Comparison of ENCODE assay signal across 21 cellular contexts in the genomic region with DNA sequence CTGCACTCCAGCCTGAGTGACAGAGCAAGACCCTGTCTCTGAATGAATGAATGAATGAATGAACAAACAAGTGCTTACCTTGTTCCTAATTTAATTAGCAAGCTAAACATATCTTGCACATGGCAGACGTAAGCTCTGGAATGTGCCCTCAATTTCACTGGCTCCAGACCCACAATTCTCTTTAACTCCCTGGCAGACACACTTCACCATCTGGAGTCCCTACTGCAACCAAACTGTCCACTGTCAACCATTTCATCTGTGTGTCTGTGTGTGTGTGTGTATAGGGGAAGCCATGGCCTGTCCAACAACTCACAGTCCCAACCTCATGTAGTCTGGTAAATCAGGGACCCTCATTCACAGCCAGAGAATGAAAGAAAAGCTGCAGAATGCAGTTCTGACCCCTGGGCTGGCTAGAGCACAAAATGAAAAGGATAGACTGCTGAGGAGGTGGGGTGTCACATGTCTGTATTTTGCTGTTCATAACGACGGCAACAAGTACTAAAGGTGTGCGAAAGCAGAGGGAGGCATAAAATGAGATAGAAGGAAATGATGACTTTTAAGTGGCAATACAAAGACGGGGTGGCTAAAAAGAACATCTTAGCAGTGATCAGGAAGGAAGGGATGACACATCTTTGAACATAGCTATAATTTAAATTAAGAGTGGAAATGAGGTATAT.
DNase-seq lines count a peak whose midpoint lies in the region; ATAC-seq and TF ChIP-seq lines count a peak whose summit lies in the region.
"Had no signal": no experiment of that assay in that cellular context is flagged by ENCODE, and none has a peak within 500 bp of the region (broad histone marks: within the 10 kb centered on the region; RNA-seq: fewer than 3 reads in every experiment).

No MANE protein-coding gene starts in this region.

- peak overlapping the region; percentile 37 for H3K4me3 Mint-ChIP-seq in T-helper 2 cell treated with Interferon-gamma antibody and Interleukin-4, amounts not matched to agents 5 μg/mL and 100 μg/mL, for 36 hours
- no peak overlapping the region for H3K4me3 Mint-ChIP-seq in CD4-positive, alpha-beta T cell
- H3K4me3 Mint-ChIP-seq in activated T-helper 1 cell treated with anti-CD3 and anti-CD28 coated beads, Interleukin-12 subunit alpha, Interleukin-12 subunit beta, Interleukin-2, Interleukin-4 antibody, amounts not matched to agents 30 ng/mL and 10 ng/mL and 1 ng/mL, durations not matched to agents 14 hours and 24 hours and 36 hours: peak overlapping the region; percentile 24
- H3K4me3 Mint-ChIP-seq: central memory CD8-positive, alpha-beta T cell; IgD-negative memory B cell had no signal

- peaks cover 18% of the 10 kb centered on the region for H3K4me1 Mint-ChIP-seq in T-helper 2 cell treated with Interferon-gamma antibody and Interleukin-4, amounts not matched to agents 5 μg/mL and 100 μg/mL, for 36 hours (ENCODE audit: low read depth)
- peaks cover 18% of the 10 kb centered on the region for H3K4me1 Mint-ChIP-seq in CD4-positive, alpha-beta T cell (ENCODE audit: low read depth)
- H3K4me1 Mint-ChIP-seq in activated T-helper 1 cell treated with anti-CD3 and anti-CD28 coated beads, Interleukin-12 subunit alpha, Interleukin-12 subunit beta, Interleukin-2, Interleukin-4 antibody, amounts not matched to agents 30 ng/mL and 10 ng/mL and 1 ng/mL, durations not matched to agents 14 hours and 24 hours and 36 hours (ENCODE audit: low read depth): peaks cover 32% of the 10 kb centered on the region

- peak overlapping the region; percentile 80 for H3K27ac Mint-ChIP-seq in T-helper 2 cell treated with Interferon-gamma antibody and Interleukin-4, amounts not matched to agents 5 μg/mL and 100 μg/mL, for 36 hours
- peak overlapping the region; percentile 2 for H3K27ac Mint-ChIP-seq in CD4-positive, alpha-beta T cell
- H3K27ac Mint-ChIP-seq in activated T-helper 1 cell treated with anti-CD3 and anti-CD28 coated beads, Interleukin-12 subunit alpha, Interleukin-12 subunit beta, Interleukin-2, Interleukin-4 antibody, amounts not matched to agents 30 ng/mL and 10 ng/mL and 1 ng/mL, durations not matched to agents 14 hours and 24 hours and 36 hours: peak overlapping the region; percentile 66
- H3K27ac Mint-ChIP-seq: IgD-negative memory B cell had no signal

- H3K36me3 Mint-ChIP-seq in T-helper 2 cell treated with Interferon-gamma antibody and Interleukin-4, amounts not matched to agents 5 μg/mL and 100 μg/mL, for 36 hours (ENCODE audit: low read depth): peaks cover 4% of the 10 kb centered on the region
- no peaks in the 10 kb centered on the region for H3K36me3 Mint-ChIP-seq in CD4-positive, alpha-beta T cell (ENCODE audit: low read depth)
- H3K36me3 Mint-ChIP-seq in activated T-helper 1 cell treated with anti-CD3 and anti-CD28 coated beads, Interleukin-12 subunit alpha, Interleukin-12 subunit beta, Interleukin-2, Interleukin-4 antibody, amounts not matched to agents 30 ng/mL and 10 ng/mL and 1 ng/mL, durations not matched to agents 14 hours and 24 hours and 36 hours (ENCODE audit: low read depth): peaks cover 14% of the 10 kb centered on the region

- intact Hi-C loops in CD4-positive, alpha-beta T cell (cut with DNase I, micrococcal nuclease): no loop called here
- intact Hi-C loops in activated T-helper 1 cell treated with anti-CD3 and anti-CD28 coated beads, Interleukin-12 subunit alpha, Interleukin-12 subunit beta, Interleukin-2, Interleukin-4 antibody, amounts not matched to agents 30 ng/mL and 10 ng/mL and 1 ng/mL, durations not matched to agents 14 hours and 24 hours and 36 hours (cut with micrococcal nuclease): no loop called here
- intact Hi-C loops in psoas muscle (cut with DNase I): no loop called here

- no peak for TF ChIP-seq CTCF in CD4-positive, alpha-beta T cell (IDR thresholded peaks at IDR 0.05)
- no peak for TF ChIP-seq CTCF in GM10248 (IDR thresholded peaks at IDR 0.05; ENCODE audit: control extremely low read depth, extremely low read depth, low read depth, missing control alignments)
- TF ChIP-seq CTCF in psoas muscle (IDR thresholded peaks at IDR 0.05): no peak

- POLR2A ChIA-PET in CD4-positive, alpha-beta T cell (lab: Charles Lee): interaction anchor here (0.8 kb wide), 1 partner anchor 9 kb away, joined by 3 read pairs; no protein-coding TSS in a partner anchor
- POLR2A ChIA-PET in GM10248 (lab: Yijun Ruan, JAX): no interaction called here

- H3K36me3 ChIP-seq in psoas muscle (ENCODE audit: insufficient read depth in 1 of 2, low read depth in 1 of 2): no peaks in the 10 kb centered on the region
- H3K36me3 ChIP-seq: neutrophil, upper lobe of right lung had no signal

- H3K4me3 ChIP-seq in psoas muscle: no peak overlapping the region
- H3K4me3 ChIP-seq: lung, PC-9, upper lobe of right lung had no signal

- no peaks in the 10 kb centered on the region for H3K9me3 ChIP-seq in CD4-positive, alpha-beta T cell (ENCODE audit: control insufficient read depth, low read length)
- H3K9me3 ChIP-seq in psoas muscle: no peaks in the 10 kb centered on the region
- H3K9me3 ChIP-seq: neutrophil, upper lobe of right lung had no signal

- CTCF ChIA-PET in CD4-positive, alpha-beta T cell (lab: Charles Lee): interaction anchor here (1.2 kb wide), 1 partner anchor 58 kb away, joined by 3 read pairs; no protein-coding TSS in a partner anchor
- CTCF ChIA-PET in GM10248 (lab: Yijun Ruan, JAX): interaction anchor here (2.0 kb wide), 1 partner anchor 10 kb away, joined by 8 read pairs; no protein-coding TSS in a partner anchor

- H3K9me3 Mint-ChIP-seq in T-helper 2 cell treated with Interferon-gamma antibody and Interleukin-4, amounts not matched to agents 5 μg/mL and 100 μg/mL, for 36 hours: no peaks in the 10 kb centered on the region
- no peaks in the 10 kb centered on the region for H3K9me3 Mint-ChIP-seq in CD4-positive, alpha-beta T cell
- H3K9me3 Mint-ChIP-seq in activated T-helper 1 cell treated with anti-CD3 and anti-CD28 coated beads, Interleukin-12 subunit alpha, Interleukin-12 subunit beta, Interleukin-2, Interleukin-4 antibody, amounts not matched to agents 30 ng/mL and 10 ng/mL and 1 ng/mL, durations not matched to agents 14 hours and 24 hours and 36 hours: no peaks in the 10 kb centered on the region
- H3K9me3 Mint-ChIP-seq: central memory CD8-positive, alpha-beta T cell; IgD-negative memory B cell had no signal

- H3K4me1 ChIP-seq in psoas muscle: peaks cover 4% of the 10 kb centered on the region
- H3K4me1 ChIP-seq: upper lobe of right lung had no signal

- H3K27ac ChIP-seq in CD4-positive, alpha-beta T cell (ENCODE audit: low read depth, low read length): no peak overlapping the region
- no peak overlapping the region for H3K27ac ChIP-seq in psoas muscle
- H3K27ac ChIP-seq: neutrophil, PC-9, upper lobe of right lung had no signal

- WGBS in psoas muscle, 3 donors: 64 to 73% (median 68%) methylated on average over 5 of the region's 5 CpGs

- no peaks in the 10 kb centered on the region for H3K27me3 Mint-ChIP-seq in T-helper 2 cell treated with Interferon-gamma antibody and Interleukin-4, amounts not matched to agents 5 μg/mL and 100 μg/mL, for 36 hours (ENCODE audit: low read depth)
- H3K27me3 Mint-ChIP-seq in CD4-positive, alpha-beta T cell: no peaks in the 10 kb centered on the region
- no peaks in the 10 kb centered on the region for H3K27me3 Mint-ChIP-seq in activated T-helper 1 cell treated with anti-CD3 and anti-CD28 coated beads, Interleukin-12 subunit alpha, Interleukin-12 subunit beta, Interleukin-2, Interleukin-4 antibody, amounts not matched to agents 30 ng/mL and 10 ng/mL and 1 ng/mL, durations not matched to agents 14 hours and 24 hours and 36 hours (ENCODE audit: insufficient read depth)
- H3K27me3 Mint-ChIP-seq: central memory CD8-positive, alpha-beta T cell; IgD-negative memory B cell had no signal

- DNase-seq in T-helper 2 cell treated with Interferon-gamma antibody and Interleukin-4, amounts not matched to agents 5 μg/mL and 100 μg/mL, for 36 hours (ENCODE audit: low spot score): no peak
- no peak for DNase-seq in T-helper 2 cell
- DNase-seq in CD4-positive, alpha-beta T cell: no peak
- DNase-seq in activated T-helper 1 cell treated with anti-CD3 and anti-CD28 coated beads, Interleukin-12 subunit alpha, Interleukin-12 subunit beta, Interleukin-2, Interleukin-4 antibody, amounts not matched to agents 30 ng/mL and 10 ng/mL and 1 ng/mL, durations not matched to agents 14 hours and 24 hours and 36 hours (ENCODE audit: low spot score): no peak
- DNase-seq in middle frontal gyrus (ENCODE audit: extremely low spot score, low spot score): peak; percentile 2
- no peak for DNase-seq in GM10248 (ENCODE audit: extremely low spot score)
- no peak for DNase-seq in activated CD8-positive, alpha-beta memory T cell treated with anti-CD3 and anti-CD28 coated beads for 24 hours
- DNase-seq in psoas muscle: no peak
- DNase-seq: activated CD8-positive, alpha-beta memory T cell treated with anti-CD3 and anti-CD28 coated beads, Interleukin-2, amount 50 U/mL, for 48 hours; AML-193; GF-D8; head of caudate nucleus; kidney glomerular epithelial cell; NCI-H1417; PC-9; SHP77; upper lobe of right lung had no signal

- ATAC-seq in CD4-positive, alpha-beta T cell (ENCODE audit: poor library complexity): peak; percentile 34
- ATAC-seq in psoas muscle: no peak
- ATAC-seq: upper lobe of right lung had no signal

- H3K27me3 ChIP-seq in CD4-positive, alpha-beta T cell (ENCODE audit: control insufficient read depth, insufficient read depth, low read length): no peaks in the 10 kb centered on the region
- no peaks in the 10 kb centered on the region for H3K27me3 ChIP-seq in psoas muscle (ENCODE audit: insufficient read depth in 3 of 3, low read length in 2 of 3)
- H3K27me3 ChIP-seq: neutrophil, upper lobe of right lung had no signal

Comparison
In these comparisons a context has a peak if more than half of its experiments do, and no peak if none do; other contexts are left out.
1. H3K27ac Mint-ChIP-seq: peak in every context shown above with its lines; median percentile 80 in T-helper 2 cell treated with Interferon-gamma antibody and Interleukin-4, amounts not matched to agents 5 μg/mL and 100 μg/mL, for 36 hours; 66 in activated T-helper 1 cell treated with anti-CD3 and anti-CD28 coated beads, Interleukin-12 subunit alpha, Interleukin-12 subunit beta, Interleukin-2, Interleukin-4 antibody, amounts not matched to agents 30 ng/mL and 10 ng/mL and 1 ng/mL, durations not matched to agents 14 hours and 24 hours and 36 hours; 2 in CD4-positive, alpha-beta T cell.